In the genomic region with DNA sequence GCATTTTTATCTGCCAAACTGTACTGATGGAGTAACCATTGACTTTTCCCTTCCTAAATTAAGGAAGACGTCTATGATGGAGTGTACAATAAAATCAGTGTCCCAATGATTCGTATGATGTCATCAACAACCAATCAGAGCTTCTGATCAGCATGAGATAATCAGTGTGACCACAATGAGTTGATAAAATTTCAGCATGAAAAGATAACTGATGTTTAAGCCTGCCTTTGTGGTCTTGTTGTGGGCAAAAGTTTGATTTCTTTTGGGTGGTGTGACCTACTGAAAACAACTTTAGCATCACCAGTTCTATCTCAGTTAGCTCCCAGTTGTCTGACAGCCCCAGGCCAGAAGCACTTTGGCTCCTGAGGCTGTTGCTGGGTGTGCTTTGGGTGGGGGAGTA, we compare ENCODE assay signal across 12 cellular contexts. TPM values are rescaled to one million over a fixed set of nuclear protein-coding genes. Genes with fewer than 3 reads are reported as not detected.
A peak's percentile ranks its signal among the peaks of the same experiment; 100 is the strongest.
DNase-seq lines count a peak whose midpoint lies in the region; ATAC-seq, FAIRE-seq and TF ChIP-seq lines count a peak whose summit lies in the region.
"Had no signal": no experiment of that assay in that cellular context is flagged by ENCODE, and none has a peak within 500 bp of the region (broad histone marks: within the 10 kb centered on the region; RNA-seq: fewer than 3 reads in every experiment).

No MANE protein-coding gene starts in this region.

- WGBS in GM12878 (ENCODE audit: insufficient coverage, insufficient replicate concordance, low lambda C conversion rate, missing lambda C conversion rate), result 62% methylated on average over 2 of the region's 2 CpGs
- 72 to 85% methylated on average over 2 of the region's 2 CpGs for WGBS in upper lobe of left lung, 2 donors

- no peak overlapping the region for H3K9ac ChIP-seq in GM12878 (ENCODE audit: control insufficient read depth, insufficient read depth, low read length)
- H3K9ac ChIP-seq: SK-N-SH had no signal

- CTCF ChIA-PET in Caco-2 (lab: Charles Lee), result no interaction called here
- CTCF ChIA-PET in GM12878 (lab: Yijun Ruan, JAX), result interaction anchor here (0.7 to 6.5 kb wide), 4 partner anchors 25 to 114 kb away, joined by 3 to 79 read pairs (median 6); no protein-coding TSS in a partner anchor

- no peaks in the 10 kb centered on the region for H3K9me3 Mint-ChIP-seq in Caco-2 (ENCODE audit: unreplicated experiment)
- no peaks in the 10 kb centered on the region for H3K9me3 Mint-ChIP-seq in natural killer cell

- TF ChIP-seq POLR2A in GM12878 (IDR thresholded peaks at IDR 0.05; ENCODE audit: low read depth, low read length), result no peak
- no peak for TF ChIP-seq POLR2A in upper lobe of left lung (IDR thresholded peaks at IDR 0.05)

- H3K4me2 ChIP-seq in GM12878 (ENCODE audit: control insufficient read depth, insufficient read depth), result no peak overlapping the region
- H3K4me2 ChIP-seq: SK-N-SH had no signal

- no peak for TF ChIP-seq EP300 in GM12878 (IDR thresholded peaks at IDR 0.05; ENCODE audit: borderline replicate concordance in 1 of 2, control insufficient read depth in 1 of 2, low read depth in 2 of 2, low read length in 2 of 2)
- no peak for TF ChIP-seq EP300 in upper lobe of left lung (IDR thresholded peaks at IDR 0.05)

- peak overlapping the region; percentile 43 for H3K27ac Mint-ChIP-seq in Caco-2 (ENCODE audit: unreplicated experiment)
- peak overlapping the region; percentile 75 to 84 for H3K27ac Mint-ChIP-seq in natural killer cell

- H3K4me3 Mint-ChIP-seq in Caco-2 (ENCODE audit: unreplicated experiment), result peak overlapping the region; percentile 38
- H3K4me3 Mint-ChIP-seq in natural killer cell, result peak overlapping the region; percentile 77

- H3K27me3 ChIP-seq in Caco-2 (replicated peaks; ENCODE audit: control insufficient read depth, insufficient read depth, low read length), result no peaks in the 10 kb centered on the region
- H3K27me3 ChIP-seq in GM12878 (replicated peaks in 1 of 2; ENCODE audit: control insufficient read depth in 2 of 2, insufficient read depth in 2 of 2, low read length in 1 of 2), result no peaks in the 10 kb centered on the region
- no peaks in the 10 kb centered on the region for H3K27me3 ChIP-seq in upper lobe of left lung
- H3K27me3 ChIP-seq: testis had no signal

- H4K20me1 ChIP-seq in GM12878 (ENCODE audit: control insufficient read depth, insufficient read depth), result no peaks in the 10 kb centered on the region

- H3K36me3 Mint-ChIP-seq in Caco-2 (ENCODE audit: insufficient read depth, unreplicated experiment) (peaks cover 74% of the 10 kb centered on the region), natural killer cell (peaks cover 7% of the 10 kb centered on the region)

- H2AFZ ChIP-seq in GM12878 (ENCODE audit: control insufficient read depth, low read depth, low read length), result no peak overlapping the region

- POLR2A ChIA-PET in Caco-2 (lab: Charles Lee), result no interaction called here
- POLR2A ChIA-PET in GM12878 (lab: Charles Lee), result interaction anchor here (1.4 to 1.7 kb wide), 2 partner anchors 29 to 57 kb away, joined by 3 to 4 read pairs; a partner anchor contains a TSS

- ATAC-seq in GM12878, result no peak
- no peak for ATAC-seq in natural killer cell
- ATAC-seq in upper lobe of left lung (ENCODE audit: low FRiP score in 2 of 2), result no peak
- ATAC-seq: left cardiac atrium had no signal

- RAD21 ChIA-PET in GM12878 (lab: Charles Lee; ENCODE audit: unreplicated experiment), result interaction anchor here (5.5 kb wide), 1 partner anchor 23 kb away, joined by 66 read pairs; no protein-coding TSS in a partner anchor

- H3K4me3 ChIP-seq in Caco-2 (ENCODE audit: low read depth, low read length), result no peak overlapping the region
- H3K4me3 ChIP-seq in Jurkat, Clone E6-1 (ENCODE audit: low read length), result no peak overlapping the region
- no peak overlapping the region for H3K4me3 ChIP-seq in GM12878
- H3K4me3 ChIP-seq in upper lobe of left lung, result no peak overlapping the region
- H3K4me3 ChIP-seq: testis had no signal

- H3K27ac ChIP-seq in GM12878 (ENCODE audit: control insufficient read depth, insufficient read depth) (no peak overlapping the region), upper lobe of left lung (no peak overlapping the region)
- H3K27ac ChIP-seq: testis had no signal

- SMC1A ChIA-PET in GM12878 (lab: Charles Lee; ENCODE audit: uncharacterized antibody, unreplicated experiment), result no interaction called here

- no peak for TF ChIP-seq CTCF in Caco-2 (IDR thresholded peaks at IDR 0.05; ENCODE audit: insufficient read depth in 1 of 2, low read depth in 1 of 2, low read length in 1 of 2, severe bottlenecking in 1 of 2, unreplicated experiment in 1 of 2)
- TF ChIP-seq CTCF in GM12878 (IDR thresholded peaks at IDR 0.05 in 2 of 3, conservative IDR thresholded peaks at IDR 0.05 in 1 of 3; ENCODE audit: control insufficient read depth in 2 of 3, extremely low read depth in 1 of 3, insufficient read depth in 1 of 3, low read depth in 3 of 3, low read length in 3 of 3), result no peak
- no peak for TF ChIP-seq CTCF in natural killer cell (IDR thresholded peaks at IDR 0.05)
- TF ChIP-seq CTCF in upper lobe of left lung (IDR thresholded peaks at IDR 0.05), result no peak

- in situ Hi-C loops in GM12878 (cut with MboI), result no loop called here

- peaks cover 6% of the 10 kb centered on the region for H3K4me1 Mint-ChIP-seq in Caco-2 (ENCODE audit: low read depth, unreplicated experiment)
- H3K4me1 Mint-ChIP-seq in natural killer cell, result peaks cover 23 to 31% of the 10 kb centered on the region in 2 donors

- H3K79me2 ChIP-seq in GM12878 (ENCODE audit: control insufficient read depth, insufficient read depth, low read length), result peaks cover 23% of the 10 kb centered on the region

- intact Hi-C loops in Caco-2 (cut with micrococcal nuclease; ENCODE audit: unreplicated experiment), result no loop called here
- intact Hi-C loops in GM12878 (cut with micrococcal nuclease; ENCODE audit: unreplicated experiment), result no loop called here
- intact Hi-C loops in natural killer cell (cut with micrococcal nuclease), result no loop called here

- peaks cover 8% of the 10 kb centered on the region for H3K4me1 ChIP-seq in Caco-2
- H3K4me1 ChIP-seq in GM12878 (ENCODE audit: control insufficient read depth, insufficient read depth, low read length), result peaks cover 5% of the 10 kb centered on the region; the same call in 1 of the 2 replicates
- H3K4me1 ChIP-seq in upper lobe of left lung, result peaks cover 17 to 31% (median 21%) of the 10 kb centered on the region in 4 donors

- H3K36me3 ChIP-seq in Caco-2 (ENCODE audit: control insufficient read depth, insufficient read depth, low read length) (peaks cover 13% of the 10 kb centered on the region), GM12878 (ENCODE audit: control insufficient read depth in 2 of 2, insufficient read depth in 2 of 2, low read length in 1 of 2) (peaks cover 16 to 19% of the 10 kb centered on the region in 2 experiments; a peak in 3 of 4 replicates), upper lobe of left lung (peaks cover 31 to 61% (median 56%) of the 10 kb centered on the region in 4 donors)

- no peak for DNase-seq in Caco-2
- DNase-seq in Jurkat, Clone E6-1 (ENCODE audit: low read depth, low spot score), result peak; percentile 22
- no peak for DNase-seq in GM12878 (ENCODE audit: low read depth, low spot score)
- no peak for DNase-seq in natural killer cell
- no peak for DNase-seq in SW 1271 (lab: John Stamatoyannopoulos, UW)
- no peak for DNase-seq in upper lobe of left lung
- no peak for DNase-seq in putamen (ENCODE audit: low spot score)
- DNase-seq: Calu3, left cardiac atrium, NCI-H2107, SK-N-SH, testis had no signal

- H3K9me3 ChIP-seq in Caco-2 (no peaks in the 10 kb centered on the region), GM12878 (replicated peaks; ENCODE audit: control insufficient read depth, insufficient read depth, low read length) (no peaks in the 10 kb centered on the region), upper lobe of left lung (no peaks in the 10 kb centered on the region)
- H3K9me3 ChIP-seq: SK-N-SH, testis had no signal

- TF ChIP-seq RAD21 in GM12878 (IDR thresholded peaks at IDR 0.05; ENCODE audit: insufficient read depth, low read depth, low read length), result no peak

- no peak for FAIRE-seq in GM12878 (lab: Jason Lieb, UNC)

- H3K27me3 Mint-ChIP-seq in Caco-2 (ENCODE audit: insufficient read depth, unreplicated experiment) (no peaks in the 10 kb centered on the region), natural killer cell (ENCODE audit: low read depth in 2 of 2) (no peaks in the 10 kb centered on the region)

- BruUV-seq in Caco-2 (replicated peaks; lab: Mats Ljungman, UMichigan), result no TSS peak
- no TSS peak for BruUV-seq in GM12878 (replicated peaks; lab: Mats Ljungman, UMichigan)

RNA-seq across cellular contexts. Expression of a gene that starts 3.3 kb away (rescaled TPM):
- total RNA-seq in Caco-2 (2022), result 66.5 and 75.9 TPM in 2 replicates
- 59.9 TPM for polyA plus RNA-seq in Jurkat, Clone E6-1 (2012; ENCODE audit: insufficient read depth, insufficient read length)
- total RNA-seq in GM12878 (2013; cell fraction: nucleolus; rRNA removed), result 23.3 and 27.4 TPM in 2 replicates
- total RNA-seq in GM12878 (2014; rRNA removed), result 13.8 and 14.3 TPM in 2 replicates
- total RNA-seq in GM12878 (2014; rRNA removed; fragmentation: Illumina TruSeq; extraction: Trizol), result 7.7 and 9.9 TPM in 2 replicates
- 29.2 and 29.9 TPM in 2 replicates for total RNA-seq in GM12878 (2021)
- polyA plus RNA-seq in GM12878 (2011; ENCODE audit: low read depth), result 18.3 TPM
- polyA plus RNA-seq in GM12878 (2011; rRNA removed), result 9.6 and 13.3 TPM in 2 replicates
- polyA plus RNA-seq in GM12878 (2011; cell fraction: cytosol; rRNA removed), result 23.5 and 24.0 TPM in 2 replicates
- 53.5 and 55.4 TPM in 2 replicates for polyA plus RNA-seq in GM12878 (2011; cell fraction: nucleus; rRNA removed)
- 26.9 and 34.4 TPM in 2 replicates for polyA plus RNA-seq in GM12878 (2012)
- 13.4 and 23.4 TPM in 2 replicates for polyA plus RNA-seq in GM12878 (2014; fragmentation: Illumina TruSeq; extraction: Trizol)
- polyA plus RNA-seq in GM12878 (2014; fragmentation: Nextera tagmentation; extraction: Ambion mirVana), result 10 to 100 TPM in 1 of 2 experiments, 1 to 10 TPM in 1; 8.4 to 10.1 TPM
- 21.4 and 22.5 TPM in 2 replicates for polyA plus RNA-seq in GM12878 (2014; rRNA removed)
- polyA plus RNA-seq in GM12878 (2016; fragmentation: Nextera tagmentation; extraction: Ambion mirVana), result 10 to 100 TPM; 32.7 to 32.9 TPM
- polyA minus RNA-seq in GM12878 (2011; rRNA and poly(A)+ RNA removed), result 15.1 and 24.4 TPM in 2 replicates
- 9.4 and 9.8 TPM in 2 replicates for polyA minus RNA-seq in GM12878 (2011; cell fraction: cytosol; rRNA and poly(A)+ RNA removed)
- 27.7 and 40.9 TPM in 2 replicates for polyA minus RNA-seq in GM12878 (2011; cell fraction: nucleus; rRNA and poly(A)+ RNA removed)
- total RNA-seq in natural killer cell, result 10 to 100 TPM; 72.0 to 85.1 (median 73.3) TPM
- 10 to 100 TPM; 41.7 to 59.7 (median 47.1) TPM for total RNA-seq in upper lobe of left lung

RNA-seq across cellular contexts. Expression of a gene that starts 25.8 kb away (rescaled TPM):
- total RNA-seq in Caco-2 (2022) (39.6 and 42.6 TPM in 2 replicates), GM12878 (2014; rRNA removed) (9.2 and 10.6 TPM in 2 replicates), GM12878 (2014; rRNA removed; fragmentation: Illumina TruSeq; extraction: Trizol) (4.0 and 4.1 TPM in 2 replicates), GM12878 (2021) (9.7 and 10.8 TPM in 2 replicates), natural killer cell (1 to 10 TPM in 2 of 3 donors, under 1 TPM in 1; 0.63 to 3.5 (median 3.2) TPM), upper lobe of left lung (100 to 1,000 TPM in 2 of 6 donors, 10 to 100 TPM in 4; 28.9 to 169 (median 57.8) TPM)
- polyA plus RNA-seq in Jurkat, Clone E6-1 (2012; ENCODE audit: insufficient read depth, insufficient read length), result 1.2 TPM
- 14.6 and 15.7 TPM in 2 replicates for total RNA-seq in GM12878 (2013; cell fraction: nucleolus; rRNA removed)
- polyA plus RNA-seq in GM12878 (2011; ENCODE audit: low read depth), result 5.7 TPM
- polyA plus RNA-seq in GM12878 (2011; rRNA removed) (3.1 and 4.9 TPM in 2 replicates), GM12878 (2014; fragmentation: Illumina TruSeq; extraction: Trizol) (2.6 and 6.1 TPM in 2 replicates), GM12878 (2014; fragmentation: Nextera tagmentation; extraction: Ambion mirVana) (1 to 10 TPM; 1.6 TPM), GM12878 (2014; rRNA removed) (9.1 and 9.9 TPM in 2 replicates), GM12878 (2016; fragmentation: Nextera tagmentation; extraction: Ambion mirVana) (10 to 100 TPM; 12.4 to 17.0 TPM)
- polyA plus RNA-seq in GM12878 (2011; cell fraction: cytosol; rRNA removed), result 8.8 and 9.1 TPM in 2 replicates
- 4.1 and 4.6 TPM in 2 replicates for polyA plus RNA-seq in GM12878 (2011; cell fraction: nucleus; rRNA removed)
- 11.3 and 16.6 TPM in 2 replicates for polyA plus RNA-seq in GM12878 (2012)
- 2.6 and 6.4 TPM in 2 replicates for polyA minus RNA-seq in GM12878 (2011; rRNA and poly(A)+ RNA removed)
- 0.62 and 0.94 TPM in 2 replicates for polyA minus RNA-seq in GM12878 (2011; cell fraction: cytosol; rRNA and poly(A)+ RNA removed)
- polyA minus RNA-seq in GM12878 (2011; cell fraction: nucleus; rRNA and poly(A)+ RNA removed), result 0.77 and 1.5 TPM in 2 replicates

RNA-seq across cellular contexts. Expression of a gene that starts 34.2 kb away (rescaled TPM):
- total RNA-seq in Caco-2 (2022) (35.1 and 38.1 TPM in 2 replicates), GM12878 (2014; rRNA removed) (19.9 and 24.2 TPM in 2 replicates), GM12878 (2014; rRNA removed; fragmentation: Illumina TruSeq; extraction: Trizol) (10.5 and 12.3 TPM in 2 replicates), GM12878 (2021) (25.0 and 30.1 TPM in 2 replicates), natural killer cell (100 to 1,000 TPM; 101 to 119 (median 102) TPM), upper lobe of left lung (10 to 100 TPM; 17.4 to 41.9 (median 23.0) TPM)
- polyA plus RNA-seq in Jurkat, Clone E6-1 (2012; ENCODE audit: insufficient read depth, insufficient read length), result 19.7 TPM
- total RNA-seq in GM12878 (2013; cell fraction: nucleolus; rRNA removed), result 110 and 127 TPM in 2 replicates
- 6.9 TPM for polyA plus RNA-seq in GM12878 (2011; ENCODE audit: low read depth)
- polyA plus RNA-seq in GM12878 (2011; rRNA removed) (5.0 and 11.4 TPM in 2 replicates), GM12878 (2014; fragmentation: Illumina TruSeq; extraction: Trizol) (3.4 and 12.5 TPM in 2 replicates), GM12878 (2014; fragmentation: Nextera tagmentation; extraction: Ambion mirVana) (1 to 10 TPM in 1 of 2 experiments, under 1 TPM in 1; 0.74 to 1.2 TPM), GM12878 (2014; rRNA removed) (24.8 and 27.2 TPM in 2 replicates), GM12878 (2016; fragmentation: Nextera tagmentation; extraction: Ambion mirVana) (10 to 100 TPM; 16.5 to 19.5 TPM)
- 13.1 and 18.1 TPM in 2 replicates for polyA plus RNA-seq in GM12878 (2011; cell fraction: cytosol; rRNA removed)
- 80.6 and 103 TPM in 2 replicates for polyA plus RNA-seq in GM12878 (2011; cell fraction: nucleus; rRNA removed)
- polyA plus RNA-seq in GM12878 (2012), result 13.7 and 15.3 TPM in 2 replicates
- polyA minus RNA-seq in GM12878 (2011; rRNA and poly(A)+ RNA removed), result 28.2 and 32.4 TPM in 2 replicates
- polyA minus RNA-seq in GM12878 (2011; cell fraction: cytosol; rRNA and poly(A)+ RNA removed), result 6.3 and 9.9 TPM in 2 replicates
- polyA minus RNA-seq in GM12878 (2011; cell fraction: nucleus; rRNA and poly(A)+ RNA removed), result 45.3 and 81.1 TPM in 2 replicates

RNA-seq across cellular contexts. Expression of a gene that starts 46.6 kb away (rescaled TPM):
- 282 and 294 TPM in 2 replicates for total RNA-seq in Caco-2 (2022)
- 49.1 TPM for polyA plus RNA-seq in Jurkat, Clone E6-1 (2012; ENCODE audit: insufficient read depth, insufficient read length)
- 84.3 and 84.6 TPM in 2 replicates for total RNA-seq in GM12878 (2013; cell fraction: nucleolus; rRNA removed)
- 21.6 and 29.1 TPM in 2 replicates for total RNA-seq in GM12878 (2014; rRNA removed)
- total RNA-seq in GM12878 (2014; rRNA removed; fragmentation: Illumina TruSeq; extraction: Trizol), result 19.5 and 21.7 TPM in 2 replicates
- total RNA-seq in GM12878 (2021), result 41.5 and 42.1 TPM in 2 replicates
- polyA plus RNA-seq in GM12878 (2011; ENCODE audit: low read depth), result 20.7 TPM
- 16.3 and 30.3 TPM in 2 replicates for polyA plus RNA-seq in GM12878 (2011; rRNA removed)
- polyA plus RNA-seq in GM12878 (2011; cell fraction: cytosol; rRNA removed), result 50.5 and 59.5 TPM in 2 replicates
- polyA plus RNA-seq in GM12878 (2011; cell fraction: nucleus; rRNA removed), result 150 and 165 TPM in 2 replicates
- 37.9 and 40.3 TPM in 2 replicates for polyA plus RNA-seq in GM12878 (2012)
- polyA plus RNA-seq in GM12878 (2014; fragmentation: Illumina TruSeq; extraction: Trizol), result 37.9 and 47.1 TPM in 2 replicates
- polyA plus RNA-seq in GM12878 (2014; fragmentation: Nextera tagmentation; extraction: Ambion mirVana), result 1 to 10 TPM; 7.1 to 8.6 TPM
- 42.2 and 44.1 TPM in 2 replicates for polyA plus RNA-seq in GM12878 (2014; rRNA removed)
- 10 to 100 TPM; 61.0 to 67.0 TPM for polyA plus RNA-seq in GM12878 (2016; fragmentation: Nextera tagmentation; extraction: Ambion mirVana)
- polyA minus RNA-seq in GM12878 (2011; rRNA and poly(A)+ RNA removed), result 50.5 and 51.0 TPM in 2 replicates
- polyA minus RNA-seq in GM12878 (2011; cell fraction: cytosol; rRNA and poly(A)+ RNA removed), result 19.1 and 22.4 TPM in 2 replicates
- 56.5 and 84.8 TPM in 2 replicates for polyA minus RNA-seq in GM12878 (2011; cell fraction: nucleus; rRNA and poly(A)+ RNA removed)
- total RNA-seq in natural killer cell, result 100 to 1,000 TPM in 1 of 3 donors, 10 to 100 TPM in 2; 72.8 to 108 (median 86.8) TPM
- total RNA-seq in upper lobe of left lung, result 100 to 1,000 TPM; 109 to 176 (median 155) TPM

RNA-seq across cellular contexts. Expression of a gene that starts 46.8 kb away (rescaled TPM):
- total RNA-seq in Caco-2 (2022) (12.6 TPM in 2 replicates), GM12878 (2014; rRNA removed) (5.8 and 7.0 TPM in 2 replicates), GM12878 (2014; rRNA removed; fragmentation: Illumina TruSeq; extraction: Trizol) (1.2 TPM in 2 replicates), GM12878 (2021) (4.7 and 5.7 TPM in 2 replicates), natural killer cell (1 to 10 TPM in 2 of 3 donors, under 1 TPM in 1; 0.89 to 1.4 (median 1.4) TPM), upper lobe of left lung (10 to 100 TPM in 1 of 6 donors, 1 to 10 TPM in 5; 3.9 to 31.4 (median 5.5) TPM)
- polyA plus RNA-seq in Jurkat, Clone E6-1 (2012; ENCODE audit: insufficient read depth, insufficient read length), result not detected
- total RNA-seq in GM12878 (2013; cell fraction: nucleolus; rRNA removed), result 9.5 and 9.7 TPM in 2 replicates
- polyA plus RNA-seq in GM12878 (2011; ENCODE audit: low read depth), result 0.46 TPM
- polyA plus RNA-seq in GM12878 (2011; rRNA removed) (0.42 and 0.53 TPM in 2 replicates), GM12878 (2014; fragmentation: Illumina TruSeq; extraction: Trizol) (1.0 TPM in 1 of 2 replicates, not detected in the other), GM12878 (2014; fragmentation: Nextera tagmentation; extraction: Ambion mirVana) (1 to 10 TPM in 1 of 2 experiments, under 1 TPM in 1; 0.97 to 1.8 TPM), GM12878 (2014; rRNA removed) (6.5 and 6.9 TPM in 2 replicates), GM12878 (2016; fragmentation: Nextera tagmentation; extraction: Ambion mirVana) (1 to 10 TPM; 3.7 to 4.1 TPM)
- polyA plus RNA-seq in GM12878 (2011; cell fraction: cytosol; rRNA removed), result 1.3 and 2.1 TPM in 2 replicates
- polyA plus RNA-seq in GM12878 (2011; cell fraction: nucleus; rRNA removed), result 2.0 and 2.8 TPM in 2 replicates
- polyA plus RNA-seq in GM12878 (2012), result 2.4 and 3.4 TPM in 2 replicates
- polyA minus RNA-seq in GM12878 (2011; rRNA and poly(A)+ RNA removed), result 0.22 and 2.3 TPM in 2 replicates
- polyA minus RNA-seq in GM12878 (2011; cell fraction: cytosol; rRNA and poly(A)+ RNA removed), result 1.1 and 1.9 TPM in 2 replicates
- 2.4 and 5.9 TPM in 2 replicates for polyA minus RNA-seq in GM12878 (2011; cell fraction: nucleus; rRNA and poly(A)+ RNA removed)
